ENCODE assay signal across 8 cellular contexts in genomic region chr6:31197559-31198305, GRCh38. TPM values are rescaled to one million over a fixed set of nuclear protein-coding genes. Genes with fewer than 3 reads are reported as not detected.
DNase-seq lines count a peak whose midpoint lies in the region; ATAC-seq and TF ChIP-seq lines count a peak whose summit lies in the region.

No MANE protein-coding gene starts in this region.

- H3K36me3 ChIP-seq in SK-N-MC (ENCODE audit: insufficient read depth, low read length) (no peaks in the 10 kb centered on the region), thoracic aorta (no peaks in the 10 kb centered on the region)

- peaks cover 1% of the 10 kb centered on the region for H3K9me3 Mint-ChIP-seq in glutamatergic neuron (ENCODE audit: unreplicated experiment)
- no peaks in the 10 kb centered on the region for H3K9me3 Mint-ChIP-seq in osteocyte (ENCODE audit: unreplicated experiment)

- H3K4me3 Mint-ChIP-seq in glutamatergic neuron (ENCODE audit: unreplicated experiment) (peak overlapping the region; percentile 83), osteocyte (ENCODE audit: unreplicated experiment) (peak overlapping the region; percentile 91)

- H3K4me1 ChIP-seq in thoracic aorta (ENCODE audit: control insufficient read depth in 1 of 2, low read depth in 2 of 2), result peaks cover 12 to 15% of the 10 kb centered on the region in 2 donors

- DNase-seq in GF-D8 (lab: John Stamatoyannopoulos, UW) (peak; percentile 84), HFF-Myc (ENCODE audit: extremely low read depth, low read depth) (peak; percentile 52), NAMALWA (ENCODE audit: low spot score) (peak; percentile 96), SK-N-MC (ENCODE audit: low read depth, low spot score) (no peak), glutamatergic neuron (peak; percentile 70), osteocyte (ENCODE audit: extremely low spot score, unreplicated experiment) (peak; percentile 87), thoracic aorta (ENCODE audit: low spot score) (peak; percentile 72)
- DNase-seq in activated naive CD4-positive, alpha-beta T cell treated with anti-CD3 and anti-CD28 coated beads, Interleukin-2, amount 50 U/mL, for 16 hours, result peak; percentile 93

- H3K27ac ChIP-seq in SK-N-MC, result peak overlapping the region; percentile 87
- peak overlapping the region; percentile 93 to 96 for H3K27ac ChIP-seq in thoracic aorta

- peak; percentile 69 for ATAC-seq in thoracic aorta (ENCODE audit: insufficient number of reproducible peaks, low FRiP score, low read depth)

- no peaks in the 10 kb centered on the region for H3K27me3 ChIP-seq in thoracic aorta (replicated peaks; ENCODE audit: insufficient read depth)

- H3K36me3 Mint-ChIP-seq in glutamatergic neuron (ENCODE audit: unreplicated experiment) (peaks cover 5% of the 10 kb centered on the region), osteocyte (ENCODE audit: unreplicated experiment) (no peaks in the 10 kb centered on the region)

- H3K9ac ChIP-seq in SK-N-MC (ENCODE audit: insufficient read length), result peak overlapping the region; percentile 79

- H3K4me1 Mint-ChIP-seq in glutamatergic neuron (ENCODE audit: low read depth, unreplicated experiment) (no peaks in the 10 kb centered on the region), osteocyte (ENCODE audit: unreplicated experiment) (peaks cover 17% of the 10 kb centered on the region)

- H3K27me3 Mint-ChIP-seq in glutamatergic neuron (ENCODE audit: unreplicated experiment), result peaks cover 7% of the 10 kb centered on the region
- no peaks in the 10 kb centered on the region for H3K27me3 Mint-ChIP-seq in osteocyte (ENCODE audit: unreplicated experiment)

- TF ChIP-seq CTCF in HFF-Myc (IDR thresholded peaks at IDR 0.05; ENCODE audit: low read depth, low read length, missing control alignments), result no peak
- TF ChIP-seq CTCF in glutamatergic neuron (IDR thresholded peaks at IDR 0.05; ENCODE audit: partially characterized antibody, unreplicated experiment), result no peak
- TF ChIP-seq CTCF in osteocyte (IDR thresholded peaks at IDR 0.05), result no peak
- no peak for TF ChIP-seq CTCF in thoracic aorta (IDR thresholded peaks at IDR 0.05)

- H3K9me3 ChIP-seq in SK-N-MC (ENCODE audit: low read depth, low read length), result no peaks in the 10 kb centered on the region
- H3K9me3 ChIP-seq in thoracic aorta, result no peaks in the 10 kb centered on the region

- peak overlapping the region; percentile 50 for H3K4me3 ChIP-seq in HFF-Myc (replicated peaks; ENCODE audit: low read depth, low read length)
- H3K4me3 ChIP-seq in SK-N-MC, result peak overlapping the region; percentile 94
- peak overlapping the region; percentile 85 for H3K4me3 ChIP-seq in thoracic aorta

- peak overlapping the region; percentile 45 for H3K27ac Mint-ChIP-seq in glutamatergic neuron (ENCODE audit: unreplicated experiment)
- H3K27ac Mint-ChIP-seq in osteocyte (ENCODE audit: unreplicated experiment), result peak overlapping the region; percentile 96

RNA-seq across cellular contexts. Expression of gene POU5F1, which starts 27.2 kb away (rescaled TPM):
- total RNA-seq in glutamatergic neuron (ENCODE audit: unreplicated experiment), result 48.8 TPM
- total RNA-seq in osteocyte, result not detected in 2 replicates
- 10 to 100 TPM in 1 of 2 donors, 1 to 10 TPM in 1; 4.0 to 12.9 TPM for total RNA-seq in thoracic aorta

RNA-seq across cellular contexts. Expression of gene TCF19, which starts 39.3 kb away (rescaled TPM):
- 5.8 TPM for total RNA-seq in glutamatergic neuron (ENCODE audit: unreplicated experiment)
- total RNA-seq in osteocyte, result 8.2 and 8.8 TPM in 2 replicates
- total RNA-seq in thoracic aorta, result 10 to 100 TPM in 1 of 2 donors, 1 to 10 TPM in 1; 1.6 to 15.7 TPM

RNA-seq across cellular contexts. Expression of gene CCHCR1, which starts 40.1 kb away (rescaled TPM):
- total RNA-seq in glutamatergic neuron (ENCODE audit: unreplicated experiment) (28.7 TPM), osteocyte (16.7 and 19.0 TPM in 2 replicates), thoracic aorta (10 to 100 TPM; 11.1 to 31.6 TPM)

RNA-seq across cellular contexts. Expression of gene PSORS1C2, which starts 58.9 kb away (rescaled TPM):
- 0.49 TPM for total RNA-seq in glutamatergic neuron (ENCODE audit: unreplicated experiment)
- not detected in 2 replicates for total RNA-seq in osteocyte
- not detected for total RNA-seq in thoracic aorta
